In the genomic region with DNA sequence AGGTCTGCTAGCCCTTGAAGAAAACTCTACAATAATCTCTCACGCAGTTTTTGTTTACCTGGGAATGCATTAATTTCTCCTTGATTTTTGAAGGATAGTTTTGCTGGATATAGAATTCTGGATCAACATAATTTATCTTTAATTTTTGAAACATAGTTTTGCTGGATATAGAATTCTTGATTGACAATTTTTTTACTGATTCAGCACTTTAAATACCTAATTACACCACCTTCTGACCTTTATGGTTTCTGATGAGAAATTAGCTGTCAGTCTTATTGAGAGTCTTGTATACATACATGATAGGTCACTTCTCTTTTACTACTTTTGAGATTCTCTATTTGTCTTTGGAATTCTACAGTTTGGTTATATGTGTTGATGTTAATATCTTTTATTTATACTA, we compare ENCODE assay signal across 23 cellular contexts.
DNase-seq lines count a peak whose midpoint lies in the region; ATAC-seq, FAIRE-seq and TF ChIP-seq lines count a peak whose summit lies in the region.
"Had no signal": no experiment of that assay in that cellular context is flagged by ENCODE, and none has a peak within 500 bp of the region (broad histone marks: within the 10 kb centered on the region; RNA-seq: fewer than 3 reads in every experiment).

No MANE protein-coding gene starts in this region.

- TF ChIP-seq CTCF in A549 (IDR thresholded peaks at IDR 0.05) (no peak), IMR-90 (conservative IDR thresholded peaks at IDR 0.05; ENCODE audit: low read depth, low read length) (no peak), K562 (IDR thresholded peaks at IDR 0.05 in 2 of 3, conservative IDR thresholded peaks at IDR 0.05 in 1 of 3; ENCODE audit: insufficient read depth in 2 of 3, low read depth in 1 of 3, low read length in 3 of 3) (no peak), CD14-positive monocyte (IDR thresholded peaks at IDR 0.05) (no peak)

- no peak overlapping the region for H2BK5ac ChIP-seq in IMR-90 (ENCODE audit: low read depth, low read length, poor library complexity, severe bottlenecking)

- FAIRE-seq in A549 (lab: Jason Lieb, UNC), result no peak
- FAIRE-seq in K562 (lab: Jason Lieb, UNC), result no peak
- FAIRE-seq: D721Med, G401.6, GM12892, GM18507 had no signal

- no peak for TF ChIP-seq RAD21 in A549 (conservative IDR thresholded peaks at IDR 0.05 in 1 of 2, IDR thresholded peaks at IDR 0.05 in 1 of 2)
- no peak for TF ChIP-seq RAD21 in IMR-90 (IDR thresholded peaks at IDR 0.05; ENCODE audit: low read length)
- TF ChIP-seq RAD21 in K562 (CRISPR knock-in tag; conservative IDR thresholded peaks at IDR 0.05 in 1 of 2, IDR thresholded peaks at IDR 0.05 in 1 of 2), result no peak

- no peak overlapping the region for H4K5ac ChIP-seq in IMR-90 (ENCODE audit: low read depth, low read length)

- no peaks in the 10 kb centered on the region for H3K79me1 ChIP-seq in IMR-90 (ENCODE audit: low read depth in 1 of 2, low read length in 2 of 2)

- in situ Hi-C loops in IMR-90 (cut with MboI; ENCODE audit: low sequenced_read_pairs), result no loop called here
- in situ Hi-C loops in K562 (cut with MboI), result no loop called here

- H3K27ac ChIP-seq in A549, result no peak overlapping the region
- no peak overlapping the region for H3K27ac ChIP-seq in IMR-90 (ENCODE audit: insufficient read depth, low read length)
- H3K27ac ChIP-seq in K562 (ENCODE audit: extremely low read depth, low read depth, low read length), result no peak overlapping the region
- H3K27ac ChIP-seq: 22Rv1, BLaER1 had no signal

- no peak overlapping the region for H4K8ac ChIP-seq in IMR-90 (ENCODE audit: low read depth in 2 of 2, low read length in 2 of 2)

- H4K20me1 ChIP-seq in IMR-90 (ENCODE audit: insufficient read depth, low read length) (no peaks in the 10 kb centered on the region), K562 (replicated peaks; ENCODE audit: control insufficient read depth, insufficient read depth, low read length) (no peaks in the 10 kb centered on the region)
- H4K20me1 ChIP-seq: BLaER1 had no signal

- no peaks in the 10 kb centered on the region for H3K4me1 Mint-ChIP-seq in activated T-cell treated with anti-CD3 and anti-CD28 coated beads, Interleukin-2, amount 50 U/mL, for 72 hours (ENCODE audit: low read depth)
- no peaks in the 10 kb centered on the region for H3K4me1 Mint-ChIP-seq in CD14-positive monocyte

- H3K56ac ChIP-seq in IMR-90 (ENCODE audit: extremely low read depth, insufficient read depth, low read length), result no peak overlapping the region

- no peak overlapping the region for H3K4ac ChIP-seq in IMR-90 (ENCODE audit: low read depth, low read length)

- intact Hi-C loops in IMR-90 (cut with micrococcal nuclease) (no loop called here), K562 (cut with micrococcal nuclease) (no loop called here), CD14-positive monocyte (cut with micrococcal nuclease) (no loop called here)

- H3K27me3 ChIP-seq in IMR-90 (ENCODE audit: control insufficient read depth, insufficient read depth, low read length) (no peaks in the 10 kb centered on the region), K562 (ENCODE audit: control insufficient read depth in 2 of 2, insufficient read depth in 2 of 2, low read length in 2 of 2) (no peaks in the 10 kb centered on the region)
- H3K27me3 ChIP-seq: BE2C, BLaER1 had no signal

- POLR2A ChIA-PET in A549 (lab: Yijun Ruan, JAX), result no interaction called here
- POLR2A ChIA-PET in IMR-90 (lab: Charles Lee; ENCODE audit: unreplicated experiment), result no interaction called here
- POLR2A ChIA-PET in K562 (lab: Yijun Ruan, JAX), result no interaction called here

- TF ChIP-seq POLR2A in A549 (IDR thresholded peaks at IDR 0.05; ENCODE audit: low read length), result no peak
- no peak for TF ChIP-seq POLR2A in IMR-90 (IDR thresholded peaks at IDR 0.05; ENCODE audit: low read depth, low read length)
- no peak for TF ChIP-seq POLR2A in K562 (conservative IDR thresholded peaks at IDR 0.05)

- H2BK120ac ChIP-seq in IMR-90 (ENCODE audit: low read depth, low read length), result no peak overlapping the region

- H3K9me1 ChIP-seq in IMR-90 (ENCODE audit: insufficient read depth, low read length), result no peaks in the 10 kb centered on the region
- H3K9me1 ChIP-seq in K562 (ENCODE audit: control insufficient read depth, insufficient read depth, low read length), result no peaks in the 10 kb centered on the region

- no peak overlapping the region for H3K23ac ChIP-seq in IMR-90 (ENCODE audit: low read depth, low read length)

- ATAC-seq in activated T-cell treated with anti-CD3 and anti-CD28 coated beads, Interleukin-2, amount 50 U/mL, for 72 hours (replicated peaks in 1 of 2), result no peak
- ATAC-seq in A549 (no peak), IMR-90 (ENCODE audit: low read depth) (no peak), K562 (no peak), HG03442 (IDR thresholded peaks at IDR 0.05; ENCODE audit: unreplicated experiment) (no peak)
- ATAC-seq: CD8-positive, alpha-beta T cell had no signal

- 10% methylated on average over 1 of the region's 1 CpG for WGBS in A549 (ENCODE audit: missing lambda C conversion rate)
- no CpG with 5 or more reads among the region's 1 CpG for WGBS in IMR-90 (ENCODE audit: extremely low coverage in 2 of 2, insufficient read length in 1 of 2), 2 experiments
- 0% methylated on average over 1 of the region's 1 CpG for WGBS in K562 (ENCODE audit: insufficient coverage, low coverage, missing lambda C conversion rate)

- H3K9ac ChIP-seq in IMR-90 (ENCODE audit: low read depth, low read length) (no peak overlapping the region), K562 (ENCODE audit: insufficient read depth in 1 of 2, low read depth in 2 of 2, low read length in 2 of 2) (no peak overlapping the region)
- H3K9ac ChIP-seq: BLaER1 had no signal

- dilution Hi-C loops in IMR-90 (cut with HindIII; ENCODE audit: low sequenced_read_pairs, unreplicated experiment), result no loop called here

- CTCF ChIA-PET in A549 (lab: Yijun Ruan, JAX) (no interaction called here), IMR-90 (lab: Yijun Ruan, JAX) (no interaction called here), K562 (lab: Yijun Ruan, JAX; ENCODE audit: low intra/inter-chr PET ratio) (no interaction called here)

- no peaks in the 10 kb centered on the region for H3K4me1 ChIP-seq in A549
- no peaks in the 10 kb centered on the region for H3K4me1 ChIP-seq in IMR-90 (ENCODE audit: control insufficient read depth, insufficient read depth, low read length)
- no peaks in the 10 kb centered on the region for H3K4me1 ChIP-seq in K562 (replicated peaks in 1 of 2; ENCODE audit: control insufficient read depth in 2 of 2, insufficient read depth in 2 of 2, low read length in 2 of 2)
- H3K4me1 ChIP-seq: BE2C, BLaER1, Caco-2 had no signal

- H3K18ac ChIP-seq in IMR-90 (ENCODE audit: low read depth, low read length), result no peak overlapping the region

- H3K36me3 Mint-ChIP-seq in activated T-cell treated with anti-CD3 and anti-CD28 coated beads, Interleukin-2, amount 50 U/mL, for 72 hours (ENCODE audit: insufficient read depth in 2 of 2), result peaks cover 4 to 12% of the 10 kb centered on the region in 2 donors
- H3K36me3 Mint-ChIP-seq in CD14-positive monocyte, result no peaks in the 10 kb centered on the region
- H3K36me3 Mint-ChIP-seq: CD8-positive, alpha-beta T cell had no signal

- H3K36me3 ChIP-seq in IMR-90 (ENCODE audit: control insufficient read depth, insufficient read depth, low read length) (no peaks in the 10 kb centered on the region), K562 (ENCODE audit: control insufficient read depth, insufficient read depth, low read length) (no peaks in the 10 kb centered on the region)
- H3K36me3 ChIP-seq: BE2C, BLaER1 had no signal

- no peak overlapping the region for H2BK15ac ChIP-seq in IMR-90 (ENCODE audit: low read depth, low read length)

- H3K4me2 ChIP-seq in A549 (no peak overlapping the region), IMR-90 (ENCODE audit: low read depth, low read length) (no peak overlapping the region), K562 (ENCODE audit: insufficient read depth, low read length) (no peak overlapping the region)
- H3K4me2 ChIP-seq: BLaER1 had no signal

- no peak overlapping the region for H2BK20ac ChIP-seq in IMR-90 (ENCODE audit: low read depth, low read length)

- peaks cover 6% of the 10 kb centered on the region for H3K27me3 Mint-ChIP-seq in activated T-cell treated with anti-CD3 and anti-CD28 coated beads, Interleukin-2, amount 50 U/mL, for 72 hours (ENCODE audit: low read depth)
- H3K27me3 Mint-ChIP-seq in CD14-positive monocyte (ENCODE audit: low read depth in 3 of 3), result no peaks in the 10 kb centered on the region
- H3K27me3 Mint-ChIP-seq: CD4-positive, alpha-beta T cell had no signal

- no peak for TF ChIP-seq EP300 in A549 (IDR thresholded peaks at IDR 0.05)
- TF ChIP-seq EP300 in K562 (IDR thresholded peaks at IDR 0.05; ENCODE audit: low read length), result no peak

- no peaks in the 10 kb centered on the region for H3K79me2 ChIP-seq in K562 (ENCODE audit: control insufficient read depth, insufficient read depth, low read length)

- H3K4me3 ChIP-seq in A549 (no peak overlapping the region), IMR-90 (ENCODE audit: insufficient read depth, low read depth, low read length) (no peak overlapping the region), K562 (no peak overlapping the region)
- H3K4me3 ChIP-seq: BLaER1 had no signal

- H2AK5ac ChIP-seq in IMR-90 (ENCODE audit: low read depth, low read length), result no peak overlapping the region

- peaks cover 10 to 11% of the 10 kb centered on the region in 2 donors for H3K9me3 Mint-ChIP-seq in activated T-cell treated with anti-CD3 and anti-CD28 coated beads, Interleukin-2, amount 50 U/mL, for 72 hours
- peaks cover 2 to 9% (median 4%) of the 10 kb centered on the region in 7 donors for H3K9me3 Mint-ChIP-seq in CD14-positive monocyte

- no peak overlapping the region for H3K14ac ChIP-seq in IMR-90 (replicated peaks; ENCODE audit: low read depth, low read length)

- H3K27ac Mint-ChIP-seq in activated T-cell treated with anti-CD3 and anti-CD28 coated beads, Interleukin-2, amount 50 U/mL, for 72 hours, result peak overlapping the region; percentile 9
- no peak overlapping the region for H3K27ac Mint-ChIP-seq in CD14-positive monocyte
- H3K27ac Mint-ChIP-seq: CD4-positive, alpha-beta T cell; CD8-positive, alpha-beta T cell had no signal

- BruUV-seq in IMR-90 (replicated peaks; lab: Mats Ljungman, UMichigan) (no TSS peak), K562 (replicated peaks; lab: Mats Ljungman, UMichigan) (no TSS peak)

- H3K9me3 ChIP-seq in A549 (no peaks in the 10 kb centered on the region), IMR-90 (ENCODE audit: control insufficient read depth, insufficient read depth, low read length) (no peaks in the 10 kb centered on the region), K562 (replicated peaks; ENCODE audit: control insufficient read depth, insufficient read depth, low read depth, low read length) (no peaks in the 10 kb centered on the region)
- H3K9me3 ChIP-seq: BE2C had no signal

- no peak overlapping the region for H3K4me3 Mint-ChIP-seq in activated T-cell treated with anti-CD3 and anti-CD28 coated beads, Interleukin-2, amount 50 U/mL, for 72 hours
- no peak overlapping the region for H3K4me3 Mint-ChIP-seq in CD14-positive monocyte
- H3K4me3 Mint-ChIP-seq: CD4-positive, alpha-beta T cell; CD8-positive, alpha-beta T cell had no signal

- no peak overlapping the region for H2AK9ac ChIP-seq in IMR-90 (replicated peaks; ENCODE audit: low read depth, low read length, poor library complexity)

- H2AFZ ChIP-seq in IMR-90 (replicated peaks; ENCODE audit: low read length, poor library complexity) (no peak overlapping the region), K562 (ENCODE audit: low read depth, low read length) (no peak overlapping the region)

- no peak overlapping the region for H4K91ac ChIP-seq in IMR-90 (ENCODE audit: insufficient read depth, low read depth, low read length)

- no peak for DNase-seq in activated T-cell treated with anti-CD3 and anti-CD28 coated beads, Interleukin-2, amount 50 U/mL, for 72 hours
- no peak for DNase-seq in activated T-cell treated with anti-CD3 and anti-CD28 coated beads, Interleukin-2, amount 50 U/mL, for 1 hour
- DNase-seq in A549 (ENCODE audit: low read depth in 1 of 2, low spot score in 1 of 2) (no peak), IMR-90 (no peak), K562 (ENCODE audit: extremely low read depth in 1 of 4, low spot score in 3 of 4) (no peak), putamen (ENCODE audit: low spot score) (no peak), CD14-positive monocyte (ENCODE audit: low spot score) (no peak)
- DNase-seq: ACHN; BE2C; C1 segment of cervical spinal cord; Caco-2; Calu3; CD4-positive, alpha-beta T cell; CD8-positive, alpha-beta T cell; DMS79 treated with DMSO at 0.1 percent for 48 hours; GF-D8 had no signal
